In the genomic region with DNA sequence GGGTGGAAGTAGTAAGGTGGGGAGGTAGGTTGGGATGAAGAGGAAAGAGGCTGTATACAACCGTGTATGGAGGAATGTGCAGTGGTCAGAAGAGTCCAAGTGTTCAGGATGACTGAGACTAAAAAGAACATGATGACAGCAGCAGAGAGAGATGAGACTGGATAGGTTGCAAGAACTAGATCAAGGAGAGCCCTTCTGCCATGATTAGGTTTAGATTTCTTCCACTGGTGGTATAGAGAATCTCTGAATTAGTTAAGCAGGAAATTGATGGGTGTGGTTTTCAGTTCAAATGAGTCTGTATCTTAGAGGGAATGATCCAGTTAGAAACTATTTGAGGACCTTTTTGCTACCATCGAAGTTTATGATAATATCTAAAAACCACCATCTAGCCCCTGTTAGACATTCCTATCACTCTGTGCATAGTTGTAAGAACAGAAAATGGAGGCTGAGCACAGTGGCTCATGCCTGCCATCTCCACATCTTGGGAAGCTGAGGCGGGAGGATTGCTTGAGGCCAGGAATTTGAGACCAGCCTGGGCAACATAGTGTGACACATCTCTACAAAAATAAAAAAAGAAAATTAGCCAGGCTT, we compare ENCODE assay signal across 1 cellular context.
TF ChIP-seq lines count a peak whose summit lies in the region.

No MANE protein-coding gene starts in this region.

TF ChIP-seq in IMR-90, 13 proteins besides CTCF, POLR2A, EP300 and RAD21:
- TF ChIP-seq MXI1 (IDR thresholded peaks at IDR 0.05; ENCODE audit: borderline replicate concordance, low read depth, low read length): no peak
- no peak for TF ChIP-seq BHLHE40 (IDR thresholded peaks at IDR 0.05; ENCODE audit: low read depth, low read length)
TF ChIP-seq in IMR-90: peak in this region for 0.
